4 cellular contexts compared by ENCODE assay signal in genomic region chr3:10510743-10511432, GRCh38.
TF ChIP-seq lines count a peak whose summit lies in the region.

No MANE protein-coding gene starts in this region.

TF ChIP-seq in SK-N-SH treated with all-trans-retinoic acid at 6 μM for 48 hours, 23 proteins besides CTCF, POLR2A, EP300 and RAD21:
- peak; percentile 72; the same call in 1 of the 2 replicates for TF ChIP-seq ZFP3 (CRISPR knock-in tag; IDR thresholded peaks at IDR 0.05)
- TF ChIP-seq SNAI2 (CRISPR knock-in tag; IDR thresholded peaks at IDR 0.05) = no peak

TF ChIP-seq in SK-N-SH, 30 proteins besides CTCF, POLR2A, EP300 and RAD21 (continues in another document):
- TF ChIP-seq MXI1 (IDR thresholded peaks at IDR 0.05; ENCODE audit: low read depth, low read length) (no peak), MEF2A (IDR thresholded peaks at IDR 0.05; ENCODE audit: borderline replicate concordance, low read depth) (no peak), EZH2phosphoT487 (IDR thresholded peaks at IDR 0.05; ENCODE audit: borderline replicate concordance, low read depth) (no peak), JUND (IDR thresholded peaks at IDR 0.05) (no peak), FOXM1 (IDR thresholded peaks at IDR 0.05; ENCODE audit: low read depth) (no peak), NRF1 (IDR thresholded peaks at IDR 0.05; ENCODE audit: low read depth, low read length) (no peak), FOXJ3 (CRISPR knock-in tag; IDR thresholded peaks at IDR 0.05) (no peak), YY1 (IDR thresholded peaks at IDR 0.05; ENCODE audit: low read depth) (no peak), GABPA (IDR thresholded peaks at IDR 0.05; ENCODE audit: low read depth) (no peak), USF1 (IDR thresholded peaks at IDR 0.05; ENCODE audit: borderline replicate concordance, low read depth) (no peak), PBX3 (IDR thresholded peaks at IDR 0.05) (no peak), RFX5 (IDR thresholded peaks at IDR 0.05; ENCODE audit: low read length) (no peak), ZBTB33 (IDR thresholded peaks at IDR 0.05; ENCODE audit: borderline replicate concordance, low read depth) (no peak), IRF3 (IDR thresholded peaks at IDR 0.05; ENCODE audit: low read depth, low read length) (no peak), USF2 (IDR thresholded peaks at IDR 0.05; ENCODE audit: borderline replicate concordance, low read depth, low read length) (no peak)

TF ChIP-seq in GM23338, 12 proteins besides CTCF, POLR2A, EP300 and RAD21 (continues in another document):
- no peak for TF ChIP-seq ZNF462 (CRISPR knock-in tag; IDR thresholded peaks at IDR 0.05)
- no peak for TF ChIP-seq STAT1 (IDR thresholded peaks at IDR 0.05; ENCODE audit: unreplicated experiment)
- no peak for TF ChIP-seq EZH2phosphoT487 (IDR thresholded peaks at IDR 0.05; ENCODE audit: unreplicated experiment)
- TF ChIP-seq ZNF331 (CRISPR knock-in tag; IDR thresholded peaks at IDR 0.05; ENCODE audit: low read depth) = no peak
- TF ChIP-seq ZNF114 (CRISPR knock-in tag; IDR thresholded peaks at IDR 0.05) = no peak
- TF ChIP-seq EZH2 (IDR thresholded peaks at IDR 0.05; ENCODE audit: low read depth, unreplicated experiment) = no peak
- no peak for TF ChIP-seq CREB1 (CRISPR knock-in tag; IDR thresholded peaks at IDR 0.05; ENCODE audit: low read depth)
- no peak for TF ChIP-seq REST (IDR thresholded peaks at IDR 0.05; ENCODE audit: unreplicated experiment)
- no peak for TF ChIP-seq POLR2AphosphoS5 (IDR thresholded peaks at IDR 0.05; ENCODE audit: low read depth)
- TF ChIP-seq NANOG (IDR thresholded peaks at IDR 0.05; ENCODE audit: borderline replicate concordance) = no peak

TF ChIP-seq in K562, 482 proteins besides CTCF, POLR2A, EP300 and RAD21:
- TF ChIP-seq ZFP36 (IDR thresholded peaks at IDR 0.05; ENCODE audit: low read depth, low read length, partially characterized antibody) (peak; percentile 86), NR0B1 (IDR thresholded peaks at IDR 0.05; ENCODE audit: partially characterized antibody) (no peak)
